8 cellular contexts compared by ENCODE assay signal in genomic region chr17:79810138-79811027, GRCh38. TPM values are rescaled to one million over a fixed set of nuclear protein-coding genes. Genes with fewer than 3 reads are reported as not detected.
DNase-seq lines count a peak whose midpoint lies in the region; ATAC-seq, FAIRE-seq and TF ChIP-seq lines count a peak whose summit lies in the region.

No MANE protein-coding gene starts in this region.

- H3K9me3 Mint-ChIP-seq in activated naive CD8-positive, alpha-beta T cell treated with anti-CD3 and anti-CD28 coated beads, Interleukin-2, amount 50 U/mL, for 24 hours, result no peaks in the 10 kb centered on the region

- DNase-seq in GM12864 (ENCODE audit: low read depth) (no peak), NCI-H1694 (lab: John Stamatoyannopoulos, UW) (peak; percentile 73), T-helper 1 cell (peak; percentile 65 to 82 (median 76)), hepatic stellate cell (ENCODE audit: low spot score) (peak; percentile 87), small intestine (peak; percentile 80)
- peak; percentile 75 for DNase-seq in activated naive CD8-positive, alpha-beta T cell treated with anti-CD3 and anti-CD28 coated beads, Interleukin-2, amount 50 U/mL, for 24 hours

- no peak for FAIRE-seq in small intestine (lab: Jason Lieb, UNC)

- no peaks in the 10 kb centered on the region for H3K4me1 ChIP-seq in small intestine (ENCODE audit: control insufficient read depth in 2 of 2, insufficient read depth in 1 of 2, low read depth in 1 of 2, low read length in 1 of 2)

- H3K4me1 Mint-ChIP-seq in activated naive CD8-positive, alpha-beta T cell treated with anti-CD3 and anti-CD28 coated beads, Interleukin-2, amount 50 U/mL, for 24 hours, result peaks cover 40% of the 10 kb centered on the region

- H3K4me3 ChIP-seq in GM12864 (ENCODE audit: low read depth, low read length) (peak overlapping the region; percentile 24), small intestine (ENCODE audit: low read depth in 1 of 2, low read length in 2 of 2) (no peak overlapping the region)

- H3K27ac Mint-ChIP-seq in activated naive CD8-positive, alpha-beta T cell treated with anti-CD3 and anti-CD28 coated beads, Interleukin-2, amount 50 U/mL, for 24 hours, result no peak overlapping the region

- H3K27me3 ChIP-seq in small intestine (ENCODE audit: control insufficient read depth in 2 of 2, insufficient read depth in 2 of 2, low read length in 2 of 2), result peaks cover 0 to 61% of the 10 kb centered on the region in 2 donors

- 0 to 1% (median 1%) methylated on average over 53 to 76 of the region's 76 CpGs for WGBS in small intestine, 3 donors

- H3K9me3 ChIP-seq in small intestine (ENCODE audit: control insufficient read depth, low read depth), result no peaks in the 10 kb centered on the region

- H3K36me3 ChIP-seq in small intestine (ENCODE audit: control insufficient read depth in 2 of 2, insufficient read depth in 2 of 2, low read length in 2 of 2), result no peaks in the 10 kb centered on the region

- TF ChIP-seq CTCF in GM12864 (IDR thresholded peaks at IDR 0.05; ENCODE audit: low read depth, low read length, missing control alignments), result no peak

- no peaks in the 10 kb centered on the region for H3K36me3 Mint-ChIP-seq in activated naive CD8-positive, alpha-beta T cell treated with anti-CD3 and anti-CD28 coated beads, Interleukin-2, amount 50 U/mL, for 24 hours (ENCODE audit: low read depth)

- no peak overlapping the region for H3K27ac ChIP-seq in small intestine (ENCODE audit: low read depth in 1 of 2, low read length in 1 of 2)

- peaks cover 65% of the 10 kb centered on the region for H3K27me3 Mint-ChIP-seq in activated naive CD8-positive, alpha-beta T cell treated with anti-CD3 and anti-CD28 coated beads, Interleukin-2, amount 50 U/mL, for 24 hours

- ATAC-seq in HG02870 (IDR thresholded peaks at IDR 0.05; ENCODE audit: unreplicated experiment), result peak; percentile 83
- peak; percentile 90 for ATAC-seq in activated naive CD8-positive, alpha-beta T cell treated with anti-CD3 and anti-CD28 coated beads, Interleukin-2, amount 50 U/mL, for 24 hours
- ATAC-seq in HG03045 (IDR thresholded peaks at IDR 0.05; ENCODE audit: unreplicated experiment), result no peak

- H3K4me3 Mint-ChIP-seq in activated naive CD8-positive, alpha-beta T cell treated with anti-CD3 and anti-CD28 coated beads, Interleukin-2, amount 50 U/mL, for 24 hours, result peak overlapping the region; percentile 17

RNA-seq across cellular contexts. Expression of gene CBX8, which starts 13.5 kb away (rescaled TPM):
- 1 to 10 TPM; 2.7 to 6.1 (median 4.5) TPM for polyA plus RNA-seq in small intestine

RNA-seq across cellular contexts. Expression of gene CBX4, which starts 28.9 kb away (rescaled TPM):
- 10 to 100 TPM in 1 of 3 donors, 1 to 10 TPM in 2; 5.4 to 15.2 (median 6.3) TPM for polyA plus RNA-seq in small intestine

RNA-seq across cellular contexts. Expression of gene CBX2, which starts 32.4 kb away (rescaled TPM):
- polyA plus RNA-seq in small intestine, result 1 to 10 TPM in 2 of 3 donors, under 1 TPM in 1; 0.22 to 2.3 (median 1.9) TPM
